Comparison of ENCODE assay signal across 16 cellular contexts in the genomic region with DNA sequence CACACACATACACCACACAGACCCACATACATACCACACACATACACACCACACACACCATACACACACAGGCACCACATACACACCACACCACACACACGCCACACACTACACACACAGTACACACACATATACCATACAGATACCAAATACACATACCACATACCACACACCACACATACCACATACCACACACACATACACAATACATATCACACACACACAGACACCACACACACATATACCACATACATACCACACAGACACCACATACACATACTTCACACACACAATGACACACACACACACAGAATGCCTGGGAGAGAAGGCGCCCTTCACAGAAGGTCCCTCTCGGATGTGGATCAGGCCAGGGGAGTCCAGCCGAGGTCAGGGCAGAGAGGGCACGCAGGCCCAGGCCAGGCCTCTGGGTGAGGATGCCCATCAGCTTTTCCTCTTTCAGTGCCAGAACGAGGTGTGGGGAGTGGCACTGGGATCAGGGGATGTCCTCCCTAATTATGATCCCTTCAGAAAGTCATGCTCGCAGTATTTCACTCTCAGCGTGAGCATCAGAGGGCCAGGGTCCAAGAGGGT.
"Had no signal": no experiment of that assay in that cellular context is flagged by ENCODE, and none has a peak within 500 bp of the region (broad histone marks: within the 10 kb centered on the region; RNA-seq: fewer than 3 reads in every experiment).

No MANE protein-coding gene starts in this region.

- H3K36me3 ChIP-seq: left lung, stomach had no signal

- H3K27me3 ChIP-seq: body of pancreas, left lung, stomach had no signal

- H3K27ac ChIP-seq: body of pancreas, dorsolateral prefrontal cortex, epithelial cell of prostate, left lung, stomach had no signal

- ATAC-seq: activated T-cell treated with anti-CD3 and anti-CD28 coated beads, Interleukin-2, amount 50 U/mL, for 4 hours; body of pancreas; left lung had no signal

- H3K27me3 Mint-ChIP-seq: activated naive CD8-positive, alpha-beta T cell treated with anti-CD3 and anti-CD28 coated beads for 36 hours had no signal

- H3K4me3 Mint-ChIP-seq: activated naive CD8-positive, alpha-beta T cell treated with anti-CD3 and anti-CD28 coated beads for 36 hours; activated T-cell treated with anti-CD3 and anti-CD28 coated beads, Interleukin-2, amount 50 U/mL, for 4 hours; nephron progenitor cell; type B pancreatic cell had no signal

- H3K4me3 ChIP-seq: body of pancreas, dorsolateral prefrontal cortex, left lung, stomach had no signal

- DNase-seq: activated CD4-positive, alpha-beta T cell treated with anti-CD3 and anti-CD28 coated beads, Interleukin-2, amount 50 U/mL, for 4 hours; activated naive CD4-positive, alpha-beta T cell; activated naive CD8-positive, alpha-beta T cell treated with anti-CD3 and anti-CD28 coated beads for 36 hours; activated T-cell treated with anti-CD3 and anti-CD28 coated beads, Interleukin-2, amount 50 U/mL, for 4 hours; body of pancreas; central memory CD4-positive, alpha-beta T cell; foreskin melanocyte; left lung; midbrain; nephron progenitor cell; stimulated activated CD4-positive, alpha-beta T cell treated with anti-CD3 and anti-CD28 coated beads, Interleukin-2, amount 100 ng/mL, for 24 hours; stomach had no signal

- H3K27ac Mint-ChIP-seq: activated naive CD8-positive, alpha-beta T cell treated with anti-CD3 and anti-CD28 coated beads for 36 hours; nephron progenitor cell; progenitor cell of endocrine pancreas; type B pancreatic cell had no signal

- H3K4me1 ChIP-seq: body of pancreas, left lung, stomach had no signal
